Comparison of ENCODE assay signal across 24 cellular contexts in the genomic region with DNA sequence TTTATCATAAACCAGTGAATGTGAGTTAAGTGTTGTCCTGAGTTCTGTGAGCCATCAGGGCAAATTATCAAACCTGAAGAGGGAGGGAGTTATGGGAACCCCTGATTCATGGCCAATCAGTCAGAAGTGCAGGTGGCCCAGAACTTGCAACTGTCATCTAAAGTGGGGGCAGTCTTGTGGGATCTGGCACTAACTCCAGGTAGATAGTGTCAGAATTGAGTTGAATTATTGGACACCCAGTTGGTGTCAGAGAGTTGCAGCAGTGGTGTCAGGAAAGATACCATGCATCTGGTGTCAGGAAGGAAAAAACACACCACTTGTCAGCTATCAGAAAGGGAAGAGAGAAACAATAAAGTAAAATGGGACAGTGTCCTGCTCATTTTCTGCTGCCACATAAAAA.
"Had no signal": no experiment of that assay in that cellular context is flagged by ENCODE, and none has a peak within 500 bp of the region (broad histone marks: within the 10 kb centered on the region; RNA-seq: fewer than 3 reads in every experiment).

No MANE protein-coding gene starts in this region.

- H3K9me3 ChIP-seq: esophagus muscularis mucosa, left lung, prostate gland, testis had no signal

- H3K27ac ChIP-seq: epithelial cell of prostate, esophagus muscularis mucosa, gastroesophageal sphincter, left lung, parathyroid adenoma, prostate gland, spleen, testis, tibial nerve had no signal

- H3K4me1 ChIP-seq: gastroesophageal sphincter, left lung, parathyroid adenoma, prostate gland, spleen, testis, tibial nerve had no signal

- H3K36me3 ChIP-seq: esophagus muscularis mucosa, gastroesophageal sphincter, left lung, prostate gland, spleen, tibial nerve had no signal

- FAIRE-seq: colon, islet of Langerhans had no signal

- H3K4me3 ChIP-seq: esophagus muscularis mucosa, gastroesophageal sphincter, left lung, lung, prostate gland, spleen, testis, tibial nerve had no signal

- DNase-seq: cerebellar nuclear complex; effector memory CD8-positive, alpha-beta T cell; glutamatergic neuron; hippocampal formation; kidney glomerular epithelial cell; left lung; mesendoderm; naive B cell; spleen; stimulated activated CD4-positive, alpha-beta T cell treated with anti-CD3 and anti-CD28 coated beads, Interleukin-15, amount 100 ng/mL, for 24 hours; stimulated activated CD4-positive, alpha-beta T cell treated with anti-CD3 and anti-CD28 coated beads, Interleukin-1b, Interleukin-23, amount 100 ng/mL, for 48 hours; stimulated activated CD4-positive, alpha-beta T cell treated with anti-CD3 and anti-CD28 coated beads, Interleukin-4, amount 100 ng/mL, for 24 hours; testis had no signal

- ATAC-seq: effector memory CD8-positive, alpha-beta T cell; gastroesophageal sphincter; left lung; sciatic nerve; stimulated activated memory B cell treated with anti-CD40 and anti-IgM and Interleukin-4, amounts not matched to agents 10 μg/mL and 1 μg/mL and 100 μg/mL, for 72 hours had no signal

- H3K27me3 ChIP-seq: esophagus muscularis mucosa, gastroesophageal sphincter, left lung, testis, tibial nerve had no signal
